1 cellular context compared by ENCODE assay signal in the genomic region with DNA sequence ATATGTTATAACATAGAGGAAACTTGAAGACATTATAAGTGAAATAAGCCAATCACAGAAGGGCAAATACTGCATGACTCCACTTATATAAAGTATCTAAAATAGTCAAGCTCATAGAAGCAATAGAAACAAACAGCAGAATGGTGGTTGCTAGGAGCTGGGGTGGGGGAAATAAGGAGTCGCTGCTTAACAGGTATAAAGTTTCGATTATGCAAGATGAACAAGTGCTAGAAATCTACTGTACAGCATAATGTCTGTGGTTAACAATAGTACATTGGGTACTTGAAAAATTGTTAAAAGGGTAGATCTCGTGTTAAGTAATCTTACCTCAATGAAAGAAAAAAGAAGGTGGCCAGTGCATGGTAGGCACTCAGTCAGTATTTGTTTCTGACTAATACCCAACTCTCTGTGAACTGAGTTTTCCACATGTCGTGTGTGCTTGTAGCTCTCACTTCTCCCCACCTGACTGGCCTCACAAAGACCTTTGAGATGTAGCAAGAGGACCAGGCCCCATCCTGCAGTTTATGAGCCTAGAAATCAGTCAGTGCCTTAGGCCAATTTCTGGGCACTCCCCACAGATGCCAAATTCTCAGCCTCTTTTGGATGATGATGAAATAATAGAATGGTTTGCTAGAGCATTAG.
TF ChIP-seq lines count a peak whose summit lies in the region.

No MANE protein-coding gene starts in this region.

TF ChIP-seq in GM12878, 131 proteins besides CTCF, POLR2A, EP300 and RAD21:
- TF ChIP-seq SRF (IDR thresholded peaks at IDR 0.05; ENCODE audit: low read depth in 2 of 2, low read length in 2 of 2) (no peak), DPF2 (IDR thresholded peaks at IDR 0.05) (no peak), NFXL1 (IDR thresholded peaks at IDR 0.05; ENCODE audit: borderline replicate concordance) (no peak), MEF2A (IDR thresholded peaks at IDR 0.05; ENCODE audit: insufficient read depth, low read depth, low read length) (no peak), TBL1XR1 (IDR thresholded peaks at IDR 0.05; ENCODE audit: low read depth, low read length) (no peak), FOS (IDR thresholded peaks at IDR 0.05; ENCODE audit: borderline replicate concordance, extremely low read depth, insufficient read length) (no peak), ETV6 (conservative IDR thresholded peaks at IDR 0.05 in 1 of 2, IDR thresholded peaks at IDR 0.05 in 1 of 2; ENCODE audit: borderline replicate concordance in 1 of 2, low read depth in 1 of 2) (no peak), PML (IDR thresholded peaks at IDR 0.05; ENCODE audit: low read length) (no peak)
TF ChIP-seq in GM12878: peak in this region for 0.
